Comparison of ENCODE assay signal across 1 cellular context in the genomic region with DNA sequence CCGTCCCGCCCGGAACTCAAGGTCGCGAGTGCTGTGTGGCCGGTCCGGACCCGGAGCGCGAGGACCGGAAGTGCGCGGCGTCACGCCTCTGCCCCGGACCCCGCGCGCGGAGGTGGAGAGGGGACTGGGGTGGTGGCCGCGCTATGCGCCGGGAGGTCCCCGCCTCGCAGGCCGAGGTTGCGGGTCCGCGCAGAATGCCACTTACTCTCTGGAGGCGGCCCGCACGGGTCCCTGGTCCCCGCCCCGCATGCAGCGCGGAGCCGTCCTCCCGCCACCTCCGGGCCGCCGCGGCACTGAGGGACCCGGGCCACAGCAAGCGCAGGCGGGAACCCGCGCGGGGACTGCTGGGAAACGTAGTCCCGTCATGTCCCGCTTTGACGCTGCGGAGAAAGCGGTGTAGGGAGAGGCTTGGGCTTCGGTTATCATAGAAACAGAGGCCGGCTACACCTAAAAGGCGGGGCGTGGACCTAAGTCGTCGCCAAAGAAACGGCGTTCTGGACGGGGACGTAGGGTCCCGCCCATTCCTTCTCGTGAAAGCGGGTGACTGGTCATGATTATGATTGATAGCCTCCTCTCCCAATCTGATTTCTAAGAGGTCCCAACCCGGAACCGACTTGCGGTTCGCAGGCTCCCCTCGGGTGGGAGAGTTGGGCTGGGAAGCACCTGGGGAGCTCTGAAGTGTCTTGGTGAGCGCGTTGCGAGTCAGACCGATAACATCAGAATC.
TF ChIP-seq lines count a peak whose summit lies in the region.

A gene (minus strand): TSS at position 295 of the 724 bp plus-strand sequence. CDS start 11,698 bp downstream, outside the sequence.

TF ChIP-seq in GM23338, 12 proteins besides CTCF, POLR2A, EP300 and RAD21 (continued from another document):
- TF ChIP-seq, protein P1, sequence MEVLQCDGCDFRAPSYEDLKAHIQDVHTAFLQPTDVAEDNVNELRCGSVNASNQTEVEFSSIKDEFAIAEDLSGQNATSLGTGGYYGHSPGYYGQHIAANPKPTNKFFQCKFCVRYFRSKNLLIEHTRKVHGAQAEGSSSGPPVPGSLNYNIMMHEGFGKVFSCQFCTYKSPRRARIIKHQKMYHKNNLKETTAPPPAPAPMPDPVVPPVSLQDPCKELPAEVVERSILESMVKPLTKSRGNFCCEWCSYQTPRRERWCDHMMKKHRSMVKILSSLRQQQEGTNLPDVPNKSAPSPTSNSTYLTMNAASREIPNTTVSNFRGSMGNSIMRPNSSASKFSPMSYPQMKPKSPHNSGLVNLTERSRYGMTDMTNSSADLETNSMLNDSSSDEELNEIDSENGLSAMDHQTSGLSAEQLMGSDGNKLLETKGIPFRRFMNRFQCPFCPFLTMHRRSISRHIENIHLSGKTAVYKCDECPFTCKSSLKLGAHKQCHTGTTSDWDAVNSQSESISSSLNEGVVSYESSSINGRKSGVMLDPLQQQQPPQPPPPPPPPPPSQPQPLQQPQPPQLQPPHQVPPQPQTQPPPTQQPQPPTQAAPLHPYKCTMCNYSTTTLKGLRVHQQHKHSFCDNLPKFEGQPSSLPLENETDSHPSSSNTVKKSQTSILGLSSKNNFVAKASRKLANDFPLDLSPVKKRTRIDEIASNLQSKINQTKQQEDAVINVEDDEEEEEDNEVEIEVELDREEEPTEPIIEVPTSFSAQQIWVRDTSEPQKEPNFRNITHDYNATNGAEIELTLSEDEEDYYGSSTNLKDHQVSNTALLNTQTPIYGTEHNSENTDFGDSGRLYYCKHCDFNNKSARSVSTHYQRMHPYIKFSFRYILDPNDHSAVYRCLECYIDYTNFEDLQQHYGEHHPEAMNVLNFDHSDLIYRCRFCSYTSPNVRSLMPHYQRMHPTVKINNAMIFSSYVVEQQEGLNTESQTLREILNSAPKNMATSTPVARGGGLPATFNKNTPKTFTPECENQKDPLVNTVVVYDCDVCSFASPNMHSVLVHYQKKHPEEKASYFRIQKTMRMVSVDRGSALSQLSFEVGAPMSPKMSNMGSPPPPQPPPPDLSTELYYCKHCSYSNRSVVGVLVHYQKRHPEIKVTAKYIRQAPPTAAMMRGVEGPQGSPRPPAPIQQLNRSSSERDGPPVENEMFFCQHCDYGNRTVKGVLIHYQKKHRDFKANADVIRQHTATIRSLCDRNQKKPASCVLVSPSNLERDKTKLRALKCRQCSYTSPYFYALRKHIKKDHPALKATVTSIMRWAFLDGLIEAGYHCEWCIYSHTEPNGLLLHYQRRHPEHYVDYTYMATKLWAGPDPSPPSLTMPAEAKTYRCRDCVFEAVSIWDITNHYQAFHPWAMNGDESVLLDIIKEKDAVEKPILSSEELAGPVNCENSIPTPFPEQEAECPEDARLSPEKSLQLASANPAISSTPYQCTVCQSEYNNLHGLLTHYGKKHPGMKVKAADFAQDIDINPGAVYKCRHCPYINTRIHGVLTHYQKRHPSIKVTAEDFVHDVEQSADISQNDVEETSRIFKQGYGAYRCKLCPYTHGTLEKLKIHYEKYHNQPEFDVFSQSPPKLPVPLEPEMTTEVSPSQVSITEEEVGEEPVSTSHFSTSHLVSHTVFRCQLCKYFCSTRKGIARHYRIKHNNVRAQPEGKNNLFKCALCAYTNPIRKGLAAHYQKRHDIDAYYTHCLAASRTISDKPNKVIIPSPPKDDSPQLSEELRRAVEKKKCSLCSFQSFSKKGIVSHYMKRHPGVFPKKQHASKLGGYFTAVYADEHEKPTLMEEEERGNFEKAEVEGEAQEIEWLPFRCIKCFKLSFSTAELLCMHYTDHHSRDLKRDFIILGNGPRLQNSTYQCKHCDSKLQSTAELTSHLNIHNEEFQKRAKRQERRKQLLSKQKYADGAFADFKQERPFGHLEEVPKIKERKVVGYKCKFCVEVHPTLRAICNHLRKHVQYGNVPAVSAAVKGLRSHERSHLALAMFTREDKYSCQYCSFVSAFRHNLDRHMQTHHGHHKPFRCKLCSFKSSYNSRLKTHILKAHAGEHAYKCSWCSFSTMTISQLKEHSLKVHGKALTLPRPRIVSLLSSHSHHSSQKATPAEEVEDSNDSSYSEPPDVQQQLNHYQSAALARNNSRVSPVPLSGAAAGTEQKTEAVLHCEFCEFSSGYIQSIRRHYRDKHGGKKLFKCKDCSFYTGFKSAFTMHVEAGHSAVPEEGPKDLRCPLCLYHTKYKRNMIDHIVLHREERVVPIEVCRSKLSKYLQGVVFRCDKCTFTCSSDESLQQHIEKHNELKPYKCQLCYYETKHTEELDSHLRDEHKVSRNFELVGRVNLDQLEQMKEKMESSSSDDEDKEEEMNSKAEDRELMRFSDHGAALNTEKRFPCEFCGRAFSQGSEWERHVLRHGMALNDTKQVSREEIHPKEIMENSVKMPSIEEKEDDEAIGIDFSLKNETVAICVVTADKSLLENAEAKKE (CRISPR knock-in tag; IDR thresholded peaks at IDR 0.05): no peak
TF ChIP-seq in GM23338: peak in this region for 3.
